In the genomic region with DNA sequence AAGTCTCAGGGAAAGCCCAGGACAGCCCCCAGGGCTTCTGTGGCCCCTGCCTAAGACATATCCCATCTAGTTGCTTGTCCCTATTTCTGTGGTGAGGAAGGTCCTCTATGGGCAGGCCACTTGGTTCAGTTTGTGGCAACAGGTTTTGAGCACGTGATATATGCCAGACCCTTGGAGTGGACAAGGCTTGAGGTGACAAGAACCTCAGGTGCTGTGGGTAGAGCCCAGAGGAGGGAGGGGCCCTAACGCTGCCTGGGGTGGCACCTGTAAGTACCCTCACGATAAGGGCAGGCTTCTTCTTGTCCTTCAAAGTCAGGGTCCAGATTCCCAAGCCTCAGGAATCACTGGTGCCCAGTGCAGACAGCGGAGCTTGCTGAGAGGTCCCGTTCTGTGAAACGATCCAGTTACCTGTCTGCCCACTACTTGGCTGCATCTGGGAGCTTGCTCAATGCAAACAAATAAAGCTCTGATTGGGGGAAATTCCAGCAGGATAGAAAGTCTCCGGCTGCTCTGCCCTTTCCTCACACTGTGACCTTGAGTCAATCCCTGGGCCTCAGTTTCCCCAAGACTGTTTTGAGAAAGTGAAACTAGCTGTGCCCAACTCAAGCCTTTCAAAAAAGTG, we compare ENCODE assay signal across 1 cellular context.
TF ChIP-seq lines count a peak whose summit lies in the region.

No MANE protein-coding gene starts in this region.

TF ChIP-seq in WTC11, 78 proteins besides CTCF, POLR2A, EP300 and RAD21 (continued from another document):
- TF ChIP-seq, protein P1, sequence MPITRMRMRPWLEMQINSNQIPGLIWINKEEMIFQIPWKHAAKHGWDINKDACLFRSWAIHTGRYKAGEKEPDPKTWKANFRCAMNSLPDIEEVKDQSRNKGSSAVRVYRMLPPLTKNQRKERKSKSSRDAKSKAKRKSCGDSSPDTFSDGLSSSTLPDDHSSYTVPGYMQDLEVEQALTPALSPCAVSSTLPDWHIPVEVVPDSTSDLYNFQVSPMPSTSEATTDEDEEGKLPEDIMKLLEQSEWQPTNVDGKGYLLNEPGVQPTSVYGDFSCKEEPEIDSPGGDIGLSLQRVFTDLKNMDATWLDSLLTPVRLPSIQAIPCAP (CRISPR knock-in tag; IDR thresholded peaks at IDR 0.05): no peak
- TF ChIP-seq, protein P2, sequence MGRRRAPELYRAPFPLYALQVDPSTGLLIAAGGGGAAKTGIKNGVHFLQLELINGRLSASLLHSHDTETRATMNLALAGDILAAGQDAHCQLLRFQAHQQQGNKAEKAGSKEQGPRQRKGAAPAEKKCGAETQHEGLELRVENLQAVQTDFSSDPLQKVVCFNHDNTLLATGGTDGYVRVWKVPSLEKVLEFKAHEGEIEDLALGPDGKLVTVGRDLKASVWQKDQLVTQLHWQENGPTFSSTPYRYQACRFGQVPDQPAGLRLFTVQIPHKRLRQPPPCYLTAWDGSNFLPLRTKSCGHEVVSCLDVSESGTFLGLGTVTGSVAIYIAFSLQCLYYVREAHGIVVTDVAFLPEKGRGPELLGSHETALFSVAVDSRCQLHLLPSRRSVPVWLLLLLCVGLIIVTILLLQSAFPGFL (CRISPR knock-in tag; IDR thresholded peaks at IDR 0.05; ENCODE audit: borderline replicate concordance): no peak
- TF ChIP-seq GTF2I (CRISPR knock-in tag; conservative IDR thresholded peaks at IDR 0.05) (no peak), SOX15 (CRISPR knock-in tag; IDR thresholded peaks at IDR 0.05) (no peak), ETV6 (CRISPR knock-in tag; IDR thresholded peaks at IDR 0.05) (no peak), MXD4 (CRISPR knock-in tag; IDR thresholded peaks at IDR 0.05; ENCODE audit: borderline replicate concordance) (no peak)
- TF ChIP-seq, protein P3, sequence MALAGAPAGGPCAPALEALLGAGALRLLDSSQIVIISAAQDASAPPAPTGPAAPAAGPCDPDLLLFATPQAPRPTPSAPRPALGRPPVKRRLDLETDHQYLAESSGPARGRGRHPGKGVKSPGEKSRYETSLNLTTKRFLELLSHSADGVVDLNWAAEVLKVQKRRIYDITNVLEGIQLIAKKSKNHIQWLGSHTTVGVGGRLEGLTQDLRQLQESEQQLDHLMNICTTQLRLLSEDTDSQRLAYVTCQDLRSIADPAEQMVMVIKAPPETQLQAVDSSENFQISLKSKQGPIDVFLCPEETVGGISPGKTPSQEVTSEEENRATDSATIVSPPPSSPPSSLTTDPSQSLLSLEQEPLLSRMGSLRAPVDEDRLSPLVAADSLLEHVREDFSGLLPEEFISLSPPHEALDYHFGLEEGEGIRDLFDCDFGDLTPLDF (CRISPR knock-in tag; IDR thresholded peaks at IDR 0.05): no peak
- TF ChIP-seq, protein P4, sequence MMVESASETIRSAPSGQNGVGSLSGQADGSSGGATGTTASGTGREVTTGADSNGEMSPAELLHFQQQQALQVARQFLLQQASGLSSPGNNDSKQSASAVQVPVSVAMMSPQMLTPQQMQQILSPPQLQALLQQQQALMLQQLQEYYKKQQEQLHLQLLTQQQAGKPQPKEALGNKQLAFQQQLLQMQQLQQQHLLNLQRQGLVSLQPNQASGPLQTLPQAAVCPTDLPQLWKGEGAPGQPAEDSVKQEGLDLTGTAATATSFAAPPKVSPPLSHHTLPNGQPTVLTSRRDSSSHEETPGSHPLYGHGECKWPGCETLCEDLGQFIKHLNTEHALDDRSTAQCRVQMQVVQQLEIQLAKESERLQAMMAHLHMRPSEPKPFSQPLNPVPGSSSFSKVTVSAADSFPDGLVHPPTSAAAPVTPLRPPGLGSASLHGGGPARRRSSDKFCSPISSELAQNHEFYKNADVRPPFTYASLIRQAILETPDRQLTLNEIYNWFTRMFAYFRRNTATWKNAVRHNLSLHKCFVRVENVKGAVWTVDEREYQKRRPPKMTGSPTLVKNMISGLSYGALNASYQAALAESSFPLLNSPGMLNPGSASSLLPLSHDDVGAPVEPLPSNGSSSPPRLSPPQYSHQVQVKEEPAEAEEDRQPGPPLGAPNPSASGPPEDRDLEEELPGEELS (CRISPR knock-in tag; IDR thresholded peaks at IDR 0.05): no peak
